Comparison of ENCODE assay signal across 12 cellular contexts in the genomic region with DNA sequence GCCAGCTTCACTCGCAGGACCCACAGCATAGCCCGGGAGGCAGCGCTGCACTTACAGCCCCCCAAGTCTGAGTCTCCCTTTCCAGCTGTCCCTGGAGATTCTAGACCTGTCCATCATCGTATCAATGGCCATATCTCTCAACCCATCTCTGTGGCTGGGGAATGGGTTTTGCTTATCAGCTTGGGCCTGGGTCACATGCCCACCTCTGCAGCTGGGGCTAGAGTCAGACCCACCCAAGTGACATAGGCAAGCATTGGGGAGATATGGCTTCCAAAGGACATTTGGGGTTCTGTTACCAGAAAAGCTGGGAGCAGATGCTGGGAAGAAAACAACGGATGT. TPM values are rescaled to one million over a fixed set of nuclear protein-coding genes. Genes with fewer than 3 reads are reported as not detected.
DNase-seq lines count a peak whose midpoint lies in the region; ATAC-seq and TF ChIP-seq lines count a peak whose summit lies in the region.
"Had no signal": no experiment of that assay in that cellular context is flagged by ENCODE, and none has a peak within 500 bp of the region (broad histone marks: within the 10 kb centered on the region; RNA-seq: fewer than 3 reads in every experiment).

No MANE protein-coding gene starts in this region.

- H3K4me1 Mint-ChIP-seq in CD4-positive, alpha-beta memory T cell = peaks cover 33 to 61% (median 44%) of the 10 kb centered on the region in 4 donors
- H3K4me1 Mint-ChIP-seq in activated CD4-positive, alpha-beta memory T cell treated with anti-CD3 and anti-CD28 coated beads, Interleukin-2, amount 10 ng/mL, durations not matched to agents 7 days and 5 days = peaks cover 76% of the 10 kb centered on the region
- H3K4me1 Mint-ChIP-seq in natural killer cell = peaks cover 18 to 28% of the 10 kb centered on the region in 2 donors

- ATAC-seq in natural killer cell = no peak
- no peak for ATAC-seq in Right ventricle myocardium superior (ENCODE audit: poor library complexity)

- H3K9me3 Mint-ChIP-seq in CD4-positive, alpha-beta memory T cell = no peaks in the 10 kb centered on the region
- peaks cover 5% of the 10 kb centered on the region for H3K9me3 Mint-ChIP-seq in activated CD4-positive, alpha-beta memory T cell treated with anti-CD3 and anti-CD28 coated beads, Interleukin-2, amount 10 ng/mL, durations not matched to agents 7 days and 5 days
- no peaks in the 10 kb centered on the region for H3K9me3 Mint-ChIP-seq in natural killer cell

- H3K27ac Mint-ChIP-seq in CD4-positive, alpha-beta memory T cell = peak overlapping the region; percentile 86 to 97 (median 95)
- peak overlapping the region; percentile 95 for H3K27ac Mint-ChIP-seq in activated CD4-positive, alpha-beta memory T cell treated with anti-CD3 and anti-CD28 coated beads, Interleukin-2, amount 10 ng/mL, durations not matched to agents 7 days and 5 days
- H3K27ac Mint-ChIP-seq in natural killer cell = peak overlapping the region; percentile 54 to 65

- H3K4me2 ChIP-seq in BLaER1 = peak overlapping the region; percentile 74

- CTCF ChIA-PET in CD4-positive, alpha-beta memory T cell (lab: Charles Lee; ENCODE audit: partially characterized antibody) = interaction anchor here (0.9 to 3.2 kb wide), 10 partner anchors 8 to 642 kb away, joined by 3 to 26 read pairs (median 6); a partner anchor contains a TSS
- CTCF ChIA-PET in activated CD4-positive, alpha-beta memory T cell treated with anti-CD3 and anti-CD28 coated beads, Interleukin-2, amount 10 ng/mL, durations not matched to agents 7 days and 5 days (lab: Charles Lee) = interaction anchor here (1.1 to 2.7 kb wide), 11 partner anchors 9 to 185 kb away, joined by 3 to 21 read pairs (median 8); a partner anchor contains a TSS

- H3K36me3 ChIP-seq in BLaER1 = peaks cover 64% of the 10 kb centered on the region
- peaks cover 4% of the 10 kb centered on the region for H3K36me3 ChIP-seq in CD4-positive, alpha-beta memory T cell (ENCODE audit: insufficient read depth, low read length)
- H3K36me3 ChIP-seq: HAP-1 had no signal

- peaks cover 17 to 34% of the 10 kb centered on the region in 2 donors for H3K36me3 Mint-ChIP-seq in CD4-positive, alpha-beta memory T cell
- peaks cover 82% of the 10 kb centered on the region for H3K36me3 Mint-ChIP-seq in activated CD4-positive, alpha-beta memory T cell treated with anti-CD3 and anti-CD28 coated beads, Interleukin-2, amount 10 ng/mL, durations not matched to agents 7 days and 5 days (ENCODE audit: low read depth)
- no peaks in the 10 kb centered on the region for H3K36me3 Mint-ChIP-seq in natural killer cell

- no peaks in the 10 kb centered on the region for H3K27me3 ChIP-seq in BLaER1
- H3K27me3 ChIP-seq in CD4-positive, alpha-beta memory T cell (ENCODE audit: insufficient read depth, low read length) = no peaks in the 10 kb centered on the region
- H3K27me3 ChIP-seq: testis had no signal

- POLR2A ChIA-PET in CD4-positive, alpha-beta memory T cell (lab: Charles Lee; ENCODE audit: partially characterized antibody) = interaction anchor here (0.8 to 4.7 kb wide), 15 partner anchors 10 to 578 kb away, joined by 3 to 113 read pairs (median 4); a partner anchor contains a TSS
- POLR2A ChIA-PET in activated CD4-positive, alpha-beta memory T cell treated with anti-CD3 and anti-CD28 coated beads, Interleukin-2, amount 10 ng/mL, durations not matched to agents 7 days and 5 days (lab: Charles Lee) = interaction anchor here (0.6 to 4.8 kb wide), 21 partner anchors 11 to 932 kb away, joined by 3 to 177 read pairs (median 5); a partner anchor contains a TSS

- H3K27me3 Mint-ChIP-seq in CD4-positive, alpha-beta memory T cell = no peaks in the 10 kb centered on the region
- no peaks in the 10 kb centered on the region for H3K27me3 Mint-ChIP-seq in activated CD4-positive, alpha-beta memory T cell treated with anti-CD3 and anti-CD28 coated beads, Interleukin-2, amount 10 ng/mL, durations not matched to agents 7 days and 5 days
- H3K27me3 Mint-ChIP-seq in natural killer cell (ENCODE audit: low read depth in 2 of 2) = no peaks in the 10 kb centered on the region

- peaks cover 36% of the 10 kb centered on the region for H3K4me1 ChIP-seq in BLaER1
- peaks cover 52% of the 10 kb centered on the region for H3K4me1 ChIP-seq in CD4-positive, alpha-beta memory T cell (ENCODE audit: insufficient read depth, low read length)
- H3K4me1 ChIP-seq: HAP-1, testis had no signal

- H3K4me3 ChIP-seq in BLaER1 (no peak overlapping the region), coronary artery (no peak overlapping the region)
- peak overlapping the region in 1 of 2 donors; percentile 0 for H3K4me3 ChIP-seq in CD4-positive, alpha-beta memory T cell (ENCODE audit: low read length in 2 of 2)
- H3K4me3 ChIP-seq: HAP-1, testis had no signal

- intact Hi-C loops in CD4-positive, alpha-beta memory T cell (cut with micrococcal nuclease) = loop anchor here (1.0 to 2.0 kb wide), 4 partner anchors 16 to 163 kb away; no protein-coding TSS in a partner anchor
- intact Hi-C loops in natural killer cell (cut with micrococcal nuclease) = loop anchor here (5.0 kb wide), 1 partner anchor 92 kb away; a partner anchor contains a TSS
- intact Hi-C loops in Right ventricle myocardium superior (cut with DNase I) = no loop called here

- no peaks in the 10 kb centered on the region for H4K20me1 ChIP-seq in BLaER1

- no peaks in the 10 kb centered on the region for H3K9me3 ChIP-seq in BLaER1
- H3K9me3 ChIP-seq in CD4-positive, alpha-beta memory T cell (ENCODE audit: control insufficient read depth in 1 of 2, low read length in 2 of 2) = no peaks in the 10 kb centered on the region
- H3K9me3 ChIP-seq: HAP-1, testis had no signal

- H3K27ac ChIP-seq in BLaER1 (peak overlapping the region; percentile 56), coronary artery (no peak overlapping the region)
- peak overlapping the region; percentile 47 for H3K27ac ChIP-seq in CD4-positive, alpha-beta memory T cell (ENCODE audit: low read depth, low read length)
- H3K27ac ChIP-seq: testis had no signal

- TF ChIP-seq CTCF in natural killer cell (IDR thresholded peaks at IDR 0.05) = no peak
- TF ChIP-seq CTCF in coronary artery (IDR thresholded peaks at IDR 0.05) = no peak

- H3K9ac ChIP-seq in BLaER1 = no peak overlapping the region

- DNase-seq in CD4-positive, alpha-beta memory T cell = no peak
- no peak for DNase-seq in activated CD4-positive, alpha-beta memory T cell treated with anti-CD3 and anti-CD28 coated beads, Interleukin-2, amount 10 ng/mL, durations not matched to agents 7 days and 5 days
- DNase-seq in natural killer cell (no peak), coronary artery (ENCODE audit: low spot score) (no peak), Right ventricle myocardium superior (no peak), NCI-H1105 treated with DMSO at 0.1 percent for 48 hours (lab: John Stamatoyannopoulos, UW) (no peak)
- DNase-seq: head of caudate nucleus, NCI-H1105, PC-3 had no signal

- peak overlapping the region in 7 of 8 donors; percentile 19 to 84 (median 72) for H3K4me3 Mint-ChIP-seq in CD4-positive, alpha-beta memory T cell
- peak overlapping the region; percentile 57 for H3K4me3 Mint-ChIP-seq in activated CD4-positive, alpha-beta memory T cell treated with anti-CD3 and anti-CD28 coated beads, Interleukin-2, amount 10 ng/mL, durations not matched to agents 7 days and 5 days
- H3K4me3 Mint-ChIP-seq in natural killer cell = peak overlapping the region; percentile 49

RNA-seq across cellular contexts. Expression of a gene that starts 14.0 kb away (rescaled TPM):
- 10 to 100 TPM; 48.3 to 57.1 TPM for total RNA-seq in CD4-positive, alpha-beta memory T cell
- 10 to 100 TPM; 35.4 to 66.0 TPM for polyA plus RNA-seq in CD4-positive, alpha-beta memory T cell
- 100 to 1,000 TPM; 117 to 125 TPM for total RNA-seq in activated CD4-positive, alpha-beta memory T cell treated with anti-CD3 and anti-CD28 coated beads, Interleukin-2, amount 10 ng/mL, durations not matched to agents 7 days and 5 days
- total RNA-seq in natural killer cell = 10 to 100 TPM; 34.8 to 39.3 (median 38.2) TPM
- total RNA-seq in Right ventricle myocardium superior = 7.4 TPM

Comparison
In these comparisons a context has a peak if more than half of its experiments do, and no peak if none do; other contexts are left out.
1. H3K27ac ChIP-seq: peak in BLaER1 (single experiment) and CD4-positive, alpha-beta memory T cell (single experiment); none in coronary artery (0 of 2).
2. Peak in every context shown above with its lines, with median percentiles within 50 percentile points of each other: H3K27ac Mint-ChIP-seq and H3K4me3 Mint-ChIP-seq.